13 cellular contexts compared by ENCODE assay signal in genomic region chr9:127961166-127961490, GRCh38. TPM values are rescaled to one million over a fixed set of nuclear protein-coding genes. Genes with fewer than 3 reads are reported as not detected.
DNase-seq lines count a peak whose midpoint lies in the region; ATAC-seq and TF ChIP-seq lines count a peak whose summit lies in the region.
"Had no signal": no experiment of that assay in that cellular context is flagged by ENCODE, and none has a peak within 500 bp of the region (broad histone marks: within the 10 kb centered on the region; RNA-seq: fewer than 3 reads in every experiment).

No MANE protein-coding gene starts in this region.

- peaks cover 13% of the 10 kb centered on the region for H3K79me1 ChIP-seq in neuronal stem cell (ENCODE audit: low read depth, low read length)

- peak overlapping the region; percentile 12; the same call in 1 of the 2 replicates for H3K4me2 ChIP-seq in PC-9
- H3K4me2 ChIP-seq in neuronal stem cell (ENCODE audit: insufficient read depth, low read length, poor library complexity, severe bottlenecking) = no peak overlapping the region

- H3K79me2 ChIP-seq in PC-9 (ENCODE audit: low read depth) = peaks cover 98% of the 10 kb centered on the region

- peak overlapping the region; percentile 82 to 97 (median 92) for H3K4me3 Mint-ChIP-seq in CD4-positive, CD25-positive, alpha-beta regulatory T cell
- H3K4me3 Mint-ChIP-seq: immature natural killer cell had no signal

- no peak overlapping the region for H2AK5ac ChIP-seq in neuronal stem cell (ENCODE audit: low read depth, low read length)

- ATAC-seq in CD4-positive, CD25-positive, alpha-beta regulatory T cell (ENCODE audit: low read depth in 2 of 2) = no peak
- no peak for ATAC-seq in GM18517 (IDR thresholded peaks at IDR 0.05; ENCODE audit: unreplicated experiment)
- no peak for ATAC-seq in GM21390 (IDR thresholded peaks at IDR 0.05; ENCODE audit: unreplicated experiment)

- no peak for DNase-seq in CD4-positive, CD25-positive, alpha-beta regulatory T cell
- DNase-seq in PC-9 (no peak), neuronal stem cell (ENCODE audit: low spot score) (no peak)
- no peak for DNase-seq in activated CD4-positive, CD25-positive, alpha-beta regulatory T cell (lab: John Stamatoyannopoulos, UW)
- no peak for DNase-seq in activated CD4-positive, alpha-beta T cell treated with anti-CD3 and anti-CD28 coated beads for 1 hour
- DNase-seq: activated CD8-positive, alpha-beta memory T cell treated with anti-CD3 and anti-CD28 coated beads, Interleukin-2, amount 50 U/mL, for 48 hours; immature natural killer cell; NCI-H226; stimulated activated CD4-positive, alpha-beta T cell treated with anti-CD3 and anti-CD28 coated beads, Interleukin-12 subunit alpha, Interleukin-12 subunit beta, amount 100 ng/mL, for 4 hours; stimulated activated CD8-positive, alpha-beta memory T cell treated with anti-CD3 and anti-CD28 coated beads, Interleukin-4, amount 100 ng/mL, for 48 hours had no signal

- H3F3A ChIP-seq in PC-9 (ENCODE audit: insufficient read depth, low read depth) = peaks cover 57% of the 10 kb centered on the region

- no peaks in the 10 kb centered on the region for H3K9me3 ChIP-seq in CD4-positive, CD25-positive, alpha-beta regulatory T cell (ENCODE audit: control insufficient read depth in 2 of 2, low read length in 2 of 2)
- no peaks in the 10 kb centered on the region; the same call in 1 of the 2 replicates for H3K9me3 ChIP-seq in PC-9 (ENCODE audit: insufficient read depth, low read depth)
- H3K9me3 ChIP-seq in neuronal stem cell (replicated peaks in 1 of 2; ENCODE audit: control insufficient read depth in 2 of 2, insufficient read depth in 1 of 2, low read depth in 1 of 2, low read length in 2 of 2) = no peaks in the 10 kb centered on the region

- no peaks in the 10 kb centered on the region for H3K9me2 ChIP-seq in PC-9 (ENCODE audit: insufficient read depth)

- no peak overlapping the region for H3K4ac ChIP-seq in neuronal stem cell (ENCODE audit: low read length)

- H3K4me1 Mint-ChIP-seq in CD4-positive, CD25-positive, alpha-beta regulatory T cell = peaks cover 32 to 100% (median 73%) of the 10 kb centered on the region in 4 donors

- peak overlapping the region; percentile 42 for H2BK5ac ChIP-seq in neuronal stem cell (ENCODE audit: low read length)

- H2BK12ac ChIP-seq in neuronal stem cell (ENCODE audit: low read length) = no peak overlapping the region

- no peak for TF ChIP-seq CTCF in PC-9 (conservative IDR thresholded peaks at IDR 0.05)

- H4K8ac ChIP-seq in neuronal stem cell (ENCODE audit: low read depth, low read length) = no peak overlapping the region

- H3K36me3 ChIP-seq in CD4-positive, CD25-positive, alpha-beta regulatory T cell (ENCODE audit: control insufficient read depth, insufficient read depth, low read length) = peaks cover 33% of the 10 kb centered on the region
- H3K36me3 ChIP-seq in PC-9 (ENCODE audit: low read depth) = no peaks in the 10 kb centered on the region
- no peaks in the 10 kb centered on the region for H3K36me3 ChIP-seq in neuronal stem cell (replicated peaks in 1 of 2; ENCODE audit: control insufficient read depth in 2 of 2, insufficient read depth in 2 of 2, low read length in 2 of 2)

- peak overlapping the region; percentile 61 for H3K23ac ChIP-seq in neuronal stem cell (ENCODE audit: low read depth, low read length, poor library complexity)

- intact Hi-C loops in PC-9 (cut with micrococcal nuclease; ENCODE audit: unreplicated experiment) = no loop called here

- H3K14ac ChIP-seq in neuronal stem cell (ENCODE audit: low read length) = no peak overlapping the region

- no CpG with 5 or more reads among the region's 1 CpG for WGBS in neuronal stem cell (ENCODE audit: extremely low coverage in 2 of 2, insufficient read length in 2 of 2, insufficient replicate concordance in 1 of 2), 2 donors

- no peaks in the 10 kb centered on the region for H3K27me3 ChIP-seq in CD4-positive, CD25-positive, alpha-beta regulatory T cell (ENCODE audit: control insufficient read depth, insufficient read depth, low read length)
- H3K27me3 ChIP-seq in PC-9 (ENCODE audit: insufficient read depth, low read depth) = no peaks in the 10 kb centered on the region
- no peaks in the 10 kb centered on the region for H3K27me3 ChIP-seq in neuronal stem cell (ENCODE audit: control insufficient read depth in 3 of 3, insufficient read depth in 3 of 3, low read depth in 1 of 3, low read length in 3 of 3)

- H2AFZ ChIP-seq in PC-9 (no peak overlapping the region), neuronal stem cell (ENCODE audit: low read length) (no peak overlapping the region)

- no peaks in the 10 kb centered on the region for H3K27me3 Mint-ChIP-seq in CD4-positive, CD25-positive, alpha-beta regulatory T cell

- H2BK120ac ChIP-seq in neuronal stem cell (ENCODE audit: low read depth, low read length) = no peak overlapping the region

- peak overlapping the region; percentile 74 to 98 (median 97) for H3K27ac Mint-ChIP-seq in CD4-positive, CD25-positive, alpha-beta regulatory T cell

- H3K4me1 ChIP-seq in CD4-positive, CD25-positive, alpha-beta regulatory T cell (ENCODE audit: control insufficient read depth, insufficient read depth, low read length, poor library complexity, severe bottlenecking) = peaks cover 100% of the 10 kb centered on the region
- H3K4me1 ChIP-seq in PC-9 (replicated peaks; ENCODE audit: insufficient read depth) (peaks cover 82% of the 10 kb centered on the region), neuronal stem cell (ENCODE audit: control insufficient read depth in 2 of 2, insufficient read depth in 1 of 2, low read depth in 1 of 2, low read length in 2 of 2) (peaks cover 12 to 20% of the 10 kb centered on the region in 2 donors)

- peak overlapping the region; percentile 19 for H3K4me3 ChIP-seq in CD4-positive, CD25-positive, alpha-beta regulatory T cell (ENCODE audit: low read depth, low read length)
- H3K4me3 ChIP-seq in PC-9 (no peak overlapping the region), neuronal stem cell (ENCODE audit: low read length in 2 of 2) (no peak overlapping the region)

- peaks cover 14% of the 10 kb centered on the region for H4K20me1 ChIP-seq in PC-9 (ENCODE audit: insufficient read depth)

- H3K9ac ChIP-seq in neuronal stem cell (ENCODE audit: low read depth, low read length, poor library complexity) = no peak overlapping the region

- H3K36me3 Mint-ChIP-seq in CD4-positive, CD25-positive, alpha-beta regulatory T cell = peaks cover 43% of the 10 kb centered on the region

- POLR2A ChIA-PET in PC-9 (lab: Charles Lee; ENCODE audit: unreplicated experiment) = no interaction called here

- no TSS peak for BruUV-seq in PC-9 (replicated peaks; lab: Mats Ljungman, UMichigan)

- H3K27ac ChIP-seq in CD4-positive, CD25-positive, alpha-beta regulatory T cell (ENCODE audit: insufficient read depth, low read length, poor library complexity, severe bottlenecking) = peak overlapping the region; percentile 91
- H3K27ac ChIP-seq in PC-9 (peak overlapping the region; percentile 40; the same call in 1 of the 2 replicates), cingulate gyrus (ENCODE audit: low read depth, low read length) (peak overlapping the region; percentile 75), neuronal stem cell (replicated peaks; ENCODE audit: low read length) (no peak overlapping the region)

- peak overlapping the region; percentile 52 for H3K18ac ChIP-seq in neuronal stem cell (ENCODE audit: low read length)

- H2BK15ac ChIP-seq in neuronal stem cell (ENCODE audit: low read length) = no peak overlapping the region

- no peaks in the 10 kb centered on the region for H3K9me3 Mint-ChIP-seq in CD4-positive, CD25-positive, alpha-beta regulatory T cell
- H3K9me3 Mint-ChIP-seq: immature natural killer cell had no signal

- CTCF ChIA-PET in PC-9 (lab: Charles Lee) = interaction anchor here (0.6 kb wide), 1 partner anchor 98 kb away, joined by 6 read pairs; no protein-coding TSS in a partner anchor

- H4K91ac ChIP-seq in neuronal stem cell (ENCODE audit: low read depth, low read length, poor library complexity) = no peak overlapping the region

RNA-seq across cellular contexts. Expression of gene EEIG1, which starts 19.7 kb away (rescaled TPM):
- 402 TPM for total RNA-seq in CD4-positive, CD25-positive, alpha-beta regulatory T cell
- 100 to 1,000 TPM; 140 to 190 (median 177) TPM for polyA plus RNA-seq in CD4-positive, CD25-positive, alpha-beta regulatory T cell
- total RNA-seq in PC-9 (2021) = 176 and 208 TPM in 2 replicates
- polyA plus RNA-seq in neuronal stem cell (2013, experiment 1 of 2) = 22.0 TPM
- 22.8 TPM for polyA plus RNA-seq in neuronal stem cell (2013, experiment 2 of 2)

RNA-seq across cellular contexts. Expression of gene DPM2, which starts 23.5 kb away (rescaled TPM):
- 35.7 TPM for total RNA-seq in CD4-positive, CD25-positive, alpha-beta regulatory T cell
- 10 to 100 TPM; 27.5 to 30.6 (median 29.7) TPM for polyA plus RNA-seq in CD4-positive, CD25-positive, alpha-beta regulatory T cell
- total RNA-seq in PC-9 (2021) = 65.5 and 79.4 TPM in 2 replicates
- 27.5 TPM for polyA plus RNA-seq in neuronal stem cell (2013, experiment 1 of 2)
- 25.3 TPM for polyA plus RNA-seq in neuronal stem cell (2013, experiment 2 of 2)

RNA-seq across cellular contexts. Expression of gene PIP5KL1, which starts 30.6 kb away (rescaled TPM):
- 3.3 TPM for total RNA-seq in CD4-positive, CD25-positive, alpha-beta regulatory T cell
- polyA plus RNA-seq in CD4-positive, CD25-positive, alpha-beta regulatory T cell = 1 to 10 TPM in 1 of 4 donors, under 1 TPM in 2, not detected in 1; 0.22 to 1.1 (median 0.81) TPM
- 21.9 and 22.5 TPM in 2 replicates for total RNA-seq in PC-9 (2021)
- 2.4 TPM for polyA plus RNA-seq in neuronal stem cell (2013, experiment 1 of 2)
- polyA plus RNA-seq in neuronal stem cell (2013, experiment 2 of 2) = 2.5 TPM

RNA-seq across cellular contexts. Expression of gene ST6GALNAC4, which starts 44.3 kb away (rescaled TPM):
- 31.6 TPM for total RNA-seq in CD4-positive, CD25-positive, alpha-beta regulatory T cell
- polyA plus RNA-seq in CD4-positive, CD25-positive, alpha-beta regulatory T cell = 10 to 100 TPM; 23.1 to 23.8 (median 23.7) TPM
- 28.3 and 44.3 TPM in 2 replicates for total RNA-seq in PC-9 (2021)
- 11.3 TPM for polyA plus RNA-seq in neuronal stem cell (2013, experiment 1 of 2)
- 12.7 TPM for polyA plus RNA-seq in neuronal stem cell (2013, experiment 2 of 2)
